ENCODE assay signal across 26 cellular contexts in genomic region chr1:101379037-101379436, GRCh38.
"Had no signal": no experiment of that assay in that cellular context is flagged by ENCODE, and none has a peak within 500 bp of the region (broad histone marks: within the 10 kb centered on the region; RNA-seq: fewer than 3 reads in every experiment).

No MANE protein-coding gene starts in this region.

- DNase-seq: activated CD4-positive, alpha-beta memory T cell treated with anti-CD3 and anti-CD28 coated beads for 36 hours; activated CD4-positive, alpha-beta T cell treated with anti-CD3 and anti-CD28 coated beads, Interleukin-2, amount 10 ng/mL, durations not matched to agents 24 days and 14 days; activated CD4-positive, CD25-positive, alpha-beta regulatory T cell treated with anti-CD3 and anti-CD28 coated beads, Interleukin-2, amount 50 U/mL, for 72 hours; activated CD8-positive, alpha-beta memory T cell treated with anti-CD3 and anti-CD28 coated beads for 24 hours; activated gamma-delta T cell; activated naive CD4-positive, alpha-beta T cell treated with anti-CD3 and anti-CD28 coated beads for 36 hours; activated T-cell treated with anti-CD3 and anti-CD28 coated beads, Interleukin-2, amount 50 U/mL, for 4 hours; amygdala; MM.1S; NCI-H1105; NCI-H1436 treated with DMSO at 0.1 percent for 48 hours; NCI-H187; NCI-H2081; NCI-H510A treated with DMSO at 0.1 percent for 48 hours; NCI-H69; NK-92 treated with Interleukin-12 subunit alpha and Interleukin-12 subunit beta, amount 100 ng/mL, for 24 hours; SIG-M5; T-helper 17 cell; T-helper 9 cell had no signal

- H3K9me3 Mint-ChIP-seq: activated CD4-positive, alpha-beta memory T cell treated with anti-CD3 and anti-CD28 coated beads for 36 hours; activated naive CD4-positive, alpha-beta T cell treated with anti-CD3 and anti-CD28 coated beads for 36 hours; activated T-cell treated with anti-CD3 and anti-CD28 coated beads, Interleukin-2, amount 50 U/mL, for 4 hours; central memory CD8-positive, alpha-beta T cell had no signal

- FAIRE-seq: astrocyte, RCC 7860 had no signal

- ATAC-seq: activated T-cell treated with anti-CD3 and anti-CD28 coated beads, Interleukin-2, amount 50 U/mL, for 4 hours; activated T-helper 17 cell treated with anti-CD3 and anti-CD28 coated beads, Interleukin-2, amount 50 U/mL, for 72 hours; T-helper 17 cell; WTC11 had no signal

- H3K4me1 Mint-ChIP-seq: central memory CD8-positive, alpha-beta T cell had no signal

- H3K27ac Mint-ChIP-seq: activated CD4-positive, alpha-beta memory T cell treated with anti-CD3 and anti-CD28 coated beads for 36 hours; activated CD4-positive, alpha-beta T cell treated with anti-CD3 and anti-CD28 coated beads, Interleukin-2, amount 10 ng/mL, durations not matched to agents 24 days and 14 days; activated naive CD4-positive, alpha-beta T cell treated with anti-CD3 and anti-CD28 coated beads for 36 hours; activated naive CD8-positive, alpha-beta T cell; activated T-helper 17 cell treated with anti-CD3 and anti-CD28 coated beads, Interleukin-2, amount 50 U/mL, for 72 hours; brain; T-helper 17 cell; WTC11 had no signal

- H3K27me3 Mint-ChIP-seq: activated CD4-positive, alpha-beta memory T cell treated with anti-CD3 and anti-CD28 coated beads for 36 hours; activated naive CD8-positive, alpha-beta T cell; activated T-helper 17 cell treated with anti-CD3 and anti-CD28 coated beads, Interleukin-2, amount 50 U/mL, for 72 hours; central memory CD8-positive, alpha-beta T cell; T-helper 17 cell had no signal

- H3K4me3 Mint-ChIP-seq: activated CD4-positive, alpha-beta memory T cell treated with anti-CD3 and anti-CD28 coated beads for 36 hours; activated CD4-positive, alpha-beta T cell treated with anti-CD3 and anti-CD28 coated beads, Interleukin-2, amount 10 ng/mL, durations not matched to agents 24 days and 14 days; activated naive CD4-positive, alpha-beta T cell treated with anti-CD3 and anti-CD28 coated beads for 36 hours; activated naive CD8-positive, alpha-beta T cell; activated T-cell treated with anti-CD3 and anti-CD28 coated beads, Interleukin-2, amount 50 U/mL, for 4 hours; brain; central memory CD8-positive, alpha-beta T cell; T-helper 17 cell; WTC11 had no signal

- H3K36me3 Mint-ChIP-seq: activated CD4-positive, alpha-beta memory T cell treated with anti-CD3 and anti-CD28 coated beads for 36 hours; brain had no signal
